25 cellular contexts compared by ENCODE assay signal in the genomic region with DNA sequence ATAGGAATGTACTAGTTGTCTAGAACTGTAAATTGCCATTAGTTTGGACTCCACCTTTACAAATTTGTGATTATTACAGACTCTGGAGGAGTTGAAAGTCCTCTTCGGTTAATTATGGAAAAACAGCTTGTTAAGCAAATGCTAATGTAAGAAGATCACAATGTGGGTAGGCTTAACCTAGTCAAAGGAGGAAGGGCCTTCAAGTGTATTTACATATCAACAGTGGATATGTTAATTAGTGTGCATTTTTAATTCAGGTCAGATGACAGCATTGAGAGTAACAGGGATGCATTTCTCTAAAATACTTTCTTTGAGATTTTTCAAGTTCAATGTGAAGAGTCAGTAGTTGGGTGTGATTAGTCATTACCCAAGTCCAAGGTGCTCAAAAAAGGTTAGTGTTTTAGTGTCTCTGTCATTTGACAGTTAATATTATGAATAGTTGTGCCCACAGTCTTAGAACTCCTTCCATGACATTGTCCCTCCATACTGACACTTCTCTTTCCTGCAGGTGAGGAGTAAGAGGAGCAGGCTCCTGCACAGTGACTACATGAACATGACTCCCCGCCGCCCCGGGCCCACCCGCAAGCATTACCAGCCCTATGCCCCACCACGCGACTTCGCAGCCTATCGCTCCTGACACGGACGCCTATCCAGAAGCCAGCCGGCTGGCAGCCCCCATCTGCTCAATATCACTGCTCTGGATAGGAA. TPM values are rescaled to one million over a fixed set of nuclear protein-coding genes. Genes with fewer than 3 reads are reported as not detected.
DNase-seq lines count a peak whose midpoint lies in the region; ATAC-seq and TF ChIP-seq lines count a peak whose summit lies in the region.
"Had no signal": no experiment of that assay in that cellular context is flagged by ENCODE, and none has a peak within 500 bp of the region (broad histone marks: within the 10 kb centered on the region; RNA-seq: fewer than 3 reads in every experiment).

No MANE protein-coding gene starts in this region.

- H3K4me3 Mint-ChIP-seq in activated CD4-positive, alpha-beta T cell treated with anti-CD3 and anti-CD28 coated beads for 36 hours: peak overlapping the region; percentile 37
- H3K4me3 Mint-ChIP-seq in CD8-positive, alpha-beta T cell: no peak overlapping the region
- no peak overlapping the region for H3K4me3 Mint-ChIP-seq in activated CD8-positive, alpha-beta T cell treated with anti-CD3 and anti-CD28 coated beads for 36 hours
- no peak overlapping the region for H3K4me3 Mint-ChIP-seq in endodermal cell
- H3K4me3 Mint-ChIP-seq: nephron had no signal

- H3K27me3 ChIP-seq in CD8-positive, alpha-beta T cell (ENCODE audit: insufficient read depth, low read length): no peaks in the 10 kb centered on the region
- H3K27me3 ChIP-seq in endodermal cell (ENCODE audit: control insufficient read depth, insufficient read depth, low read length, poor library complexity, severe bottlenecking): no peaks in the 10 kb centered on the region
- H3K27me3 ChIP-seq: body of pancreas, thyroid gland had no signal

- POLR2A ChIA-PET in activated CD4-positive, alpha-beta T cell treated with anti-CD3 and anti-CD28 coated beads for 36 hours (lab: Charles Lee): interaction anchor here (1.0 to 3.3 kb wide), 6 partner anchors 14 to 133 kb away, joined by 3 to 14 read pairs (median 6); partner anchors contain the start of genes CD28 and CTLA4
- POLR2A ChIA-PET in CD8-positive, alpha-beta T cell (lab: Charles Lee): interaction anchor here (2.7 kb wide), 1 partner anchor 28 kb away, joined by 8 read pairs; the partner anchor contains the start of gene CD28
- POLR2A ChIA-PET in activated CD8-positive, alpha-beta T cell treated with anti-CD3 and anti-CD28 coated beads for 36 hours (lab: Charles Lee): interaction anchor here (1.7 to 6.4 kb wide), 8 partner anchors 7 to 79 kb away, joined by 4 to 101 read pairs (median 14); partner anchors contain the start of gene CD28

- H3K9me3 Mint-ChIP-seq in activated CD4-positive, alpha-beta T cell treated with anti-CD3 and anti-CD28 coated beads for 36 hours (ENCODE audit: low read depth): no peaks in the 10 kb centered on the region
- H3K9me3 Mint-ChIP-seq in CD8-positive, alpha-beta T cell: no peaks in the 10 kb centered on the region
- peaks cover 1% of the 10 kb centered on the region for H3K9me3 Mint-ChIP-seq in activated CD8-positive, alpha-beta T cell treated with anti-CD3 and anti-CD28 coated beads for 36 hours
- H3K9me3 Mint-ChIP-seq in endodermal cell: no peaks in the 10 kb centered on the region
- H3K9me3 Mint-ChIP-seq: nephron had no signal

- peak; percentile 58 for DNase-seq in activated CD4-positive, alpha-beta T cell treated with anti-CD3 and anti-CD28 coated beads for 36 hours
- no peak for DNase-seq in activated CD4-positive, alpha-beta T cell treated with anti-CD3 and anti-CD28 coated beads, Interleukin-2, amount 50 U/mL, for 48 hours
- no peak for DNase-seq in CD8-positive, alpha-beta T cell
- DNase-seq in activated CD8-positive, alpha-beta T cell treated with anti-CD3 and anti-CD28 coated beads for 36 hours: peak; percentile 31
- DNase-seq in endodermal cell (peak; percentile 43), Right ventricle myocardium inferior (ENCODE audit: missing footprints) (no peak)
- DNase-seq: activated CD4-positive, alpha-beta T cell treated with anti-CD3 and anti-CD28 coated beads for 4 hours; activated effector memory CD4-positive, alpha-beta T cell treated with anti-CD3 and anti-CD28 coated beads, Interleukin-2, amount 50 U/mL, for 16 hours; body of pancreas; GOT3; hippocampal formation; IMR-90; kidney glomerular epithelial cell; mesenchymal stem cell; MM.1S; NCI-H1694 treated with DMSO at 0.1 percent for 48 hours; NCI-H2227 treated with DMSO at 0.1 percent for 48 hours; small intestine; thyroid gland had no signal

- H3K27ac ChIP-seq in CD8-positive, alpha-beta T cell (ENCODE audit: low read depth, low read length): no peak overlapping the region
- no peak overlapping the region for H3K27ac ChIP-seq in endodermal cell (ENCODE audit: low read depth, low read length)
- H3K27ac ChIP-seq: body of pancreas, coronary artery, thyroid gland had no signal

- H3K27ac Mint-ChIP-seq in activated CD4-positive, alpha-beta T cell treated with anti-CD3 and anti-CD28 coated beads for 36 hours: peak overlapping the region; percentile 99
- peak overlapping the region; percentile 82 for H3K27ac Mint-ChIP-seq in CD8-positive, alpha-beta T cell
- peak overlapping the region; percentile 99 for H3K27ac Mint-ChIP-seq in activated CD8-positive, alpha-beta T cell treated with anti-CD3 and anti-CD28 coated beads for 36 hours
- no peak overlapping the region for H3K27ac Mint-ChIP-seq in endodermal cell

- no peak overlapping the region for H3K4me3 ChIP-seq in CD8-positive, alpha-beta T cell (ENCODE audit: low read depth, low read length)
- no peak overlapping the region for H3K4me3 ChIP-seq in endodermal cell (ENCODE audit: low read length)
- H3K4me3 ChIP-seq: body of pancreas, coronary artery, thyroid gland had no signal

- peaks cover 30% of the 10 kb centered on the region for H3K36me3 ChIP-seq in CD8-positive, alpha-beta T cell (ENCODE audit: insufficient read depth, low read length)
- H3K36me3 ChIP-seq in endodermal cell (ENCODE audit: control insufficient read depth, insufficient read depth, low read length): no peaks in the 10 kb centered on the region
- H3K36me3 ChIP-seq: thyroid gland had no signal

- H3K9ac ChIP-seq in endodermal cell (ENCODE audit: extremely low read depth, low read length, poor library complexity, severe bottlenecking): no peak overlapping the region

- H3K27me3 Mint-ChIP-seq in activated CD4-positive, alpha-beta T cell treated with anti-CD3 and anti-CD28 coated beads for 36 hours: no peaks in the 10 kb centered on the region
- no peaks in the 10 kb centered on the region for H3K27me3 Mint-ChIP-seq in CD8-positive, alpha-beta T cell (ENCODE audit: low read depth)
- H3K27me3 Mint-ChIP-seq in activated CD8-positive, alpha-beta T cell treated with anti-CD3 and anti-CD28 coated beads for 36 hours: no peaks in the 10 kb centered on the region
- H3K27me3 Mint-ChIP-seq in endodermal cell (ENCODE audit: insufficient read depth): no peaks in the 10 kb centered on the region

- peaks cover 98% of the 10 kb centered on the region for H3K4me1 Mint-ChIP-seq in activated CD4-positive, alpha-beta T cell treated with anti-CD3 and anti-CD28 coated beads for 36 hours
- H3K4me1 Mint-ChIP-seq in CD8-positive, alpha-beta T cell (ENCODE audit: low read depth): peaks cover 93% of the 10 kb centered on the region
- H3K4me1 Mint-ChIP-seq in activated CD8-positive, alpha-beta T cell treated with anti-CD3 and anti-CD28 coated beads for 36 hours (ENCODE audit: low read depth): peaks cover 98% of the 10 kb centered on the region
- H3K4me1 Mint-ChIP-seq in endodermal cell: peaks cover 7% of the 10 kb centered on the region

- TF ChIP-seq CTCF in CD8-positive, alpha-beta T cell (IDR thresholded peaks at IDR 0.05): no peak
- TF ChIP-seq CTCF in activated CD8-positive, alpha-beta T cell treated with anti-CD3 and anti-CD28 coated beads for 36 hours (IDR thresholded peaks at IDR 0.05): no peak
- no peak for TF ChIP-seq CTCF in endodermal cell (conservative IDR thresholded peaks at IDR 0.05)

- 80 to 93% methylated on average over 1 to 12 of the region's 12 CpGs for whole genome bisulfite sequencing in endodermal cell (ENCODE audit: insufficient coverage in 1 of 2, insufficient read length in 1 of 2), 2 experiments

- no peaks in the 10 kb centered on the region for H3K9me3 ChIP-seq in CD8-positive, alpha-beta T cell (ENCODE audit: low read length)
- no peaks in the 10 kb centered on the region for H3K9me3 ChIP-seq in endodermal cell (ENCODE audit: control insufficient read depth, low read length)
- H3K9me3 ChIP-seq: body of pancreas, thyroid gland had no signal

- H3K4me1 ChIP-seq in CD8-positive, alpha-beta T cell (ENCODE audit: insufficient read depth, low read length): peaks cover 74% of the 10 kb centered on the region
- no peaks in the 10 kb centered on the region for H3K4me1 ChIP-seq in endodermal cell (ENCODE audit: control insufficient read depth, insufficient read depth, low read length)
- H3K4me1 ChIP-seq: body of pancreas, thyroid gland had no signal

- intact Hi-C loops in activated CD4-positive, alpha-beta T cell treated with anti-CD3 and anti-CD28 coated beads for 36 hours (cut with DNase I, micrococcal nuclease): loop anchor here (1.0 to 10.0 kb wide), 11 partner anchors 29 to 1457 kb away; no protein-coding TSS in a partner anchor
- intact Hi-C loops in CD8-positive, alpha-beta T cell (cut with DNase I, micrococcal nuclease): loop anchor here in 1 of 2 experiments (2.0 kb wide), 1 partner anchor 14 kb away; no protein-coding TSS in a partner anchor
- intact Hi-C loops in activated CD8-positive, alpha-beta T cell treated with anti-CD3 and anti-CD28 coated beads for 36 hours (cut with micrococcal nuclease): no loop called here
- intact Hi-C loops in Right ventricle myocardium inferior (cut with DNase I): no loop called here

- CTCF ChIA-PET in activated CD4-positive, alpha-beta T cell treated with anti-CD3 and anti-CD28 coated beads for 36 hours (lab: Charles Lee): interaction anchor here (1.8 to 7.0 kb wide), 4 partner anchors 15 to 81 kb away, joined by 5 to 72 read pairs (median 11); no protein-coding TSS in a partner anchor
- CTCF ChIA-PET in CD8-positive, alpha-beta T cell (lab: Charles Lee): no interaction called here
- CTCF ChIA-PET in activated CD8-positive, alpha-beta T cell treated with anti-CD3 and anti-CD28 coated beads for 36 hours (lab: Charles Lee): interaction anchor here (0.9 to 3.3 kb wide), 3 partner anchors 14 to 80 kb away, joined by 3 to 15 read pairs (median 8); no protein-coding TSS in a partner anchor

- ATAC-seq in activated CD4-positive, alpha-beta T cell treated with anti-CD3 and anti-CD28 coated beads for 36 hours: peak; percentile 20
- no peak for ATAC-seq in CD8-positive, alpha-beta T cell
- peak; percentile 6 for ATAC-seq in activated CD8-positive, alpha-beta T cell treated with anti-CD3 and anti-CD28 coated beads for 36 hours
- ATAC-seq in GM21723 (IDR thresholded peaks at IDR 0.05; ENCODE audit: unreplicated experiment) (no peak), Right ventricle myocardium inferior (no peak), GM21381 (IDR thresholded peaks at IDR 0.05; ENCODE audit: unreplicated experiment) (no peak)
- ATAC-seq: body of pancreas had no signal

- H3K36me3 Mint-ChIP-seq in activated CD4-positive, alpha-beta T cell treated with anti-CD3 and anti-CD28 coated beads for 36 hours (ENCODE audit: low read depth): peaks cover 91% of the 10 kb centered on the region
- H3K36me3 Mint-ChIP-seq in CD8-positive, alpha-beta T cell: peaks cover 94% of the 10 kb centered on the region
- H3K36me3 Mint-ChIP-seq in activated CD8-positive, alpha-beta T cell treated with anti-CD3 and anti-CD28 coated beads for 36 hours (ENCODE audit: low read depth): peaks cover 91% of the 10 kb centered on the region
- H3K36me3 Mint-ChIP-seq in endodermal cell (ENCODE audit: low read depth): no peaks in the 10 kb centered on the region

RNA-seq across cellular contexts. Expression of gene CD28, which starts 28.0 kb away (rescaled TPM):
- 100 to 1,000 TPM; 175 TPM for total RNA-seq in activated CD4-positive, alpha-beta T cell treated with anti-CD3 and anti-CD28 coated beads for 36 hours
- total RNA-seq in CD8-positive, alpha-beta T cell: 10 to 100 TPM; 78.4 to 80.7 TPM
- 10 to 100 TPM; 94.2 to 97.3 TPM for total RNA-seq in activated CD8-positive, alpha-beta T cell treated with anti-CD3 and anti-CD28 coated beads for 36 hours
- not detected for total RNA-seq in endodermal cell
- polyA plus RNA-seq in endodermal cell (2013, experiment 1 of 2): not detected
- not detected for polyA plus RNA-seq in endodermal cell (2013, experiment 2 of 2)
- total RNA-seq in Right ventricle myocardium inferior: 0.78 TPM
- total RNA-seq: IMR-90, SK-MEL-5 had no signal
- polyA plus RNA-seq: BJ, IMR-90 had no signal

Comparison
In these comparisons a context has a peak if more than half of its experiments do, and no peak if none do; other contexts are left out.
1. DNase-seq: peak in activated CD4-positive, alpha-beta T cell treated with anti-CD3 and anti-CD28 coated beads for 36 hours (single experiment), activated CD8-positive, alpha-beta T cell treated with anti-CD3 and anti-CD28 coated beads for 36 hours (single experiment) and endodermal cell (single experiment); none in activated CD4-positive, alpha-beta T cell treated with anti-CD3 and anti-CD28 coated beads, Interleukin-2, amount 50 U/mL, for 48 hours (0 of 2), CD8-positive, alpha-beta T cell (0 of 7) and Right ventricle myocardium inferior (single experiment).
2. ATAC-seq: peak in activated CD4-positive, alpha-beta T cell treated with anti-CD3 and anti-CD28 coated beads for 36 hours (single experiment) and activated CD8-positive, alpha-beta T cell treated with anti-CD3 and anti-CD28 coated beads for 36 hours (single experiment); none in CD8-positive, alpha-beta T cell (single experiment), GM21723 (single experiment), Right ventricle myocardium inferior (single experiment) and GM21381 (single experiment).
3. RNA of gene CD28, which starts 28.0 kb away (total RNA-seq): 175 TPM in activated CD4-positive, alpha-beta T cell treated with anti-CD3 and anti-CD28 coated beads for 36 hours, 94.2 to 97.3 TPM in activated CD8-positive, alpha-beta T cell treated with anti-CD3 and anti-CD28 coated beads for 36 hours and 78.4 to 80.7 TPM in CD8-positive, alpha-beta T cell; 0.78 TPM in Right ventricle myocardium inferior (single experiment) and not detected in endodermal cell; every median in the first group is over 10 times any median in the second.
4. intact Hi-C loops: an anchor here in activated CD4-positive, alpha-beta T cell treated with anti-CD3 and anti-CD28 coated beads for 36 hours (1.0 to 10.0 kb wide); none called in activated CD8-positive, alpha-beta T cell treated with anti-CD3 and anti-CD28 coated beads for 36 hours and Right ventricle myocardium inferior.